In genomic region chr12:54585243-54585642, GRCh38 we compare ENCODE assay signal across 2 cellular contexts.
TF ChIP-seq lines count a peak whose summit lies in the region.

No MANE protein-coding gene starts in this region.

TF ChIP-seq in GM23338, 12 proteins besides CTCF, POLR2A, EP300 and RAD21:
- TF ChIP-seq ETS1 (IDR thresholded peaks at IDR 0.05) (peak; percentile 88), ZNF114 (CRISPR knock-in tag; IDR thresholded peaks at IDR 0.05) (no peak), JUNB (IDR thresholded peaks at IDR 0.05; ENCODE audit: unreplicated experiment) (no peak), ZNF331 (CRISPR knock-in tag; IDR thresholded peaks at IDR 0.05; ENCODE audit: low read depth) (no peak)

TF ChIP-seq in GM12878, 131 proteins besides CTCF, POLR2A, EP300 and RAD21:
- TF ChIP-seq SIX5 (IDR thresholded peaks at IDR 0.05; ENCODE audit: low read depth, low read length, severe bottlenecking), result peak; percentile 52
- peak; percentile 88 for TF ChIP-seq ZBTB40 (IDR thresholded peaks at IDR 0.05; ENCODE audit: borderline replicate concordance)
- TF ChIP-seq CEBPZ (IDR thresholded peaks at IDR 0.05; ENCODE audit: low read depth, low read length), result no peak
- no peak for TF ChIP-seq BMI1 (IDR thresholded peaks at IDR 0.05; ENCODE audit: borderline replicate concordance)
